1 cellular context compared by ENCODE assay signal in genomic region chr1:179298952-179299351, GRCh38.
TF ChIP-seq lines count a peak whose summit lies in the region.

No MANE protein-coding gene starts in this region.

TF ChIP-seq in GM12878, 131 proteins besides CTCF, POLR2A, EP300 and RAD21 (continued from another document):
- TF ChIP-seq BCL3 (IDR thresholded peaks at IDR 0.05; ENCODE audit: borderline replicate concordance, insufficient read depth, low read depth, low read length, poor library complexity, severe bottlenecking) (no peak), MLLT1 (IDR thresholded peaks at IDR 0.05) (peak; percentile 61; the same call in 1 of the 2 replicates), ZBTB33 (IDR thresholded peaks at IDR 0.05) (peak; percentile 95; the same call in 1 of the 2 replicates), RELB (IDR thresholded peaks at IDR 0.05; ENCODE audit: low read depth) (peak; percentile 35; the same call in 1 of the 2 replicates), KLF5 (IDR thresholded peaks at IDR 0.05; ENCODE audit: partially characterized antibody) (no peak), NBN (IDR thresholded peaks at IDR 0.05) (peak; percentile 45; the same call in 1 of the 2 replicates), RUNX3 (IDR thresholded peaks at IDR 0.05; ENCODE audit: low read length) (peak; percentile 42; the same call in 1 of the 2 replicates)
